8 cellular contexts compared by ENCODE assay signal in the genomic region with DNA sequence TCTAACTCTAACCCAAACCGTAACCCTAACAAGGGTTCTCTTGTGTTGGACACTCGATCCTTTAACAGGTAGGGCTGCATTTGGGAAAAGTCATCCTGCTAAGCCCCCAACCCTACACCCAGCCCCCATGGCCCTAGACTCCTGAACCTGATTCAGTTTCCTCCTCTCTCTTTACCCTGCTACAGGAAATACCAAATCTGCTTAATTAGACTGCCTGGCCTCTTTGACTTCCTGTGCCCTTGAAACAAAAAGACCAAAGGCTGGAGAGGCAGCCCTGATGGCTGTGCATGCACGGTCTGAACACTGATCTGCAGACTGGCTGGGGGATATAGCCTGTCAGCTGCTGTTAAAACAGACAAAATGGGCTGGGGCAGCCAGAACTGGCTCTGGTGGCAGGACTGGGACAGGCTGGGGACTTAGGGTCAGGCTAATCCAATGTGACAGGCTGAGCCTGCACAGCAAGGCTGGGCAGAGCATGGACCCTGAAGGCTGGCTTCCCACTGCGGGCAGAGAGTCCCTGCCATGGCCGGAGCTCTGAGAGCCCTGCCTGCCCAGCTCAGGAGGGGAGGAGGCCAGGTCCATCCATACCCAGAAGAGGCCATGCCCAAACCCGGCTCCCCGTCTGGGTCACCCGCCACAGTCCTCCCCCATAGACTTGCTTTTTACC. TPM values are rescaled to one million over a fixed set of nuclear protein-coding genes. Genes with fewer than 3 reads are reported as not detected.
A peak's percentile ranks its signal among the peaks of the same experiment; 100 is the strongest.
DNase-seq lines count a peak whose midpoint lies in the region; ATAC-seq, FAIRE-seq and TF ChIP-seq lines count a peak whose summit lies in the region.

No MANE protein-coding gene starts in this region.

- H3K27ac Mint-ChIP-seq in stimulated activated naive CD8-positive, alpha-beta T cell treated with anti-CD3 and anti-CD28 coated beads, Interleukin-15, Interleukin-2, amounts not matched to agents 100 ng/mL and 50 ng/mL, for 24 hours = peak overlapping the region; percentile 50

- ATAC-seq in stimulated activated naive CD8-positive, alpha-beta T cell treated with anti-CD3 and anti-CD28 coated beads, Interleukin-15, Interleukin-2, amounts not matched to agents 100 U/mL and 50 U/mL, for 24 hours = no peak
- no peak for ATAC-seq in HG03139 (IDR thresholded peaks at IDR 0.05; ENCODE audit: unreplicated experiment)
- no peak for ATAC-seq in GM21619 (IDR thresholded peaks at IDR 0.05; ENCODE audit: unreplicated experiment)

- no peak for DNase-seq in stimulated activated naive CD8-positive, alpha-beta T cell treated with anti-CD3 and anti-CD28 coated beads, Interleukin-15, Interleukin-2, amounts not matched to agents 100 U/mL and 50 U/mL, for 24 hours
- DNase-seq in SKM-1 treated with dmso at 0.1 percent for 144 hours (lab: John Stamatoyannopoulos, UW; ENCODE audit: unreplicated experiment) = peak; percentile 43
- peak; percentile 88 for DNase-seq in islet precursor cell
- no peak for DNase-seq in GM12891 (ENCODE audit: insufficient read length, low spot score)
- no peak for DNase-seq in occipital lobe (lab: John Stamatoyannopoulos, UW)

- FAIRE-seq in GM12891 (lab: Jason Lieb, UNC) = no peak

- no peak overlapping the region for H3K4me3 Mint-ChIP-seq in stimulated activated naive CD8-positive, alpha-beta T cell treated with anti-CD3 and anti-CD28 coated beads, Interleukin-15, Interleukin-2, amounts not matched to agents 100 ng/mL and 50 ng/mL, for 24 hours

- TF ChIP-seq POLR2A in GM12891 (IDR thresholded peaks at IDR 0.05; ENCODE audit: low read depth, low read length) = no peak

- no peaks in the 10 kb centered on the region for H3K27me3 Mint-ChIP-seq in stimulated activated naive CD8-positive, alpha-beta T cell treated with anti-CD3 and anti-CD28 coated beads, Interleukin-15, Interleukin-2, amounts not matched to agents 100 ng/mL and 50 ng/mL, for 24 hours

- no peaks in the 10 kb centered on the region for H3K36me3 Mint-ChIP-seq in stimulated activated naive CD8-positive, alpha-beta T cell treated with anti-CD3 and anti-CD28 coated beads, Interleukin-15, Interleukin-2, amounts not matched to agents 100 ng/mL and 50 ng/mL, for 24 hours (ENCODE audit: low read depth)

- H3K4me1 Mint-ChIP-seq in stimulated activated naive CD8-positive, alpha-beta T cell treated with anti-CD3 and anti-CD28 coated beads, Interleukin-15, Interleukin-2, amounts not matched to agents 100 ng/mL and 50 ng/mL, for 24 hours (ENCODE audit: low read depth) = no peaks in the 10 kb centered on the region

- H3K9me3 Mint-ChIP-seq in stimulated activated naive CD8-positive, alpha-beta T cell treated with anti-CD3 and anti-CD28 coated beads, Interleukin-15, Interleukin-2, amounts not matched to agents 100 ng/mL and 50 ng/mL, for 24 hours = no peaks in the 10 kb centered on the region

TF ChIP-seq in GM12891, 5 proteins besides CTCF, POLR2A, EP300 and RAD21:
- no peak for TF ChIP-seq SPI1 (IDR thresholded peaks at IDR 0.05; ENCODE audit: low read depth, low read length)

RNA-seq across cellular contexts. Expression of a gene that starts 51.0 kb away (rescaled TPM):
- polyA plus RNA-seq in GM12891 (2012; ENCODE audit: low read depth, missing spikeins) = not detected
- total RNA-seq in occipital lobe = not detected

Comparison
In these comparisons a context has a peak if more than half of its experiments do, and no peak if none do; other contexts are left out.
1. DNase-seq: peak in SKM-1 treated with dmso at 0.1 percent for 144 hours (single experiment) and islet precursor cell (single experiment); none in stimulated activated naive CD8-positive, alpha-beta T cell treated with anti-CD3 and anti-CD28 coated beads, Interleukin-15, Interleukin-2, amounts not matched to agents 100 U/mL and 50 U/mL, for 24 hours (single experiment), GM12891 (single experiment) and occipital lobe (single experiment).